ENCODE assay signal across 1 cellular context in the genomic region with DNA sequence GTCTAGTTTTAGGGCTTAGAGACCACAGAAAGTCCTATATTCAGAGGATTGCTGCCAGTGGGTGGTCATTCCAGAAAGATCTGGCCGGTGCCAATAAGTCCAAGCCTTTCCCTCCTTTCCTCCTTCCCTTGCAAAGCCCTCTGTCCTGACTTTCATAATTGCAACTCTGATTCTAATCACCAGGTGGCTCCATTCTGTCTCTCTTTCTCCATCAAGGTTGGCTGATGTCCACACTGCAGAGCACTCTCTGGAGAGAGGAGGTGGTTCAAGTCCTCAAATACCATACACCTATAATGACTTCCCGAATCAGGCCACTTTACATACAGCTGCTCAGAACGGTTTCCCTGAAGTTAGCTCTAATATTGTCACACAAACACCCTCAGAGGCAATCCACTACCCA.
TF ChIP-seq lines count a peak whose summit lies in the region.

No MANE protein-coding gene starts in this region.

TF ChIP-seq in GM23338, 12 proteins besides CTCF, POLR2A, EP300 and RAD21 (continued from another document):
- TF ChIP-seq ZNF462 (CRISPR knock-in tag; IDR thresholded peaks at IDR 0.05) (no peak), POLR2AphosphoS5 (IDR thresholded peaks at IDR 0.05; ENCODE audit: low read depth) (no peak), JUNB (IDR thresholded peaks at IDR 0.05; ENCODE audit: unreplicated experiment) (no peak), CREB1 (CRISPR knock-in tag; IDR thresholded peaks at IDR 0.05; ENCODE audit: low read depth) (no peak), STAT1 (IDR thresholded peaks at IDR 0.05; ENCODE audit: unreplicated experiment) (no peak), REST (IDR thresholded peaks at IDR 0.05; ENCODE audit: unreplicated experiment) (no peak), EZH2phosphoT487 (IDR thresholded peaks at IDR 0.05; ENCODE audit: unreplicated experiment) (no peak), ZNF331 (CRISPR knock-in tag; IDR thresholded peaks at IDR 0.05; ENCODE audit: low read depth) (no peak)
- TF ChIP-seq, protein P1, sequence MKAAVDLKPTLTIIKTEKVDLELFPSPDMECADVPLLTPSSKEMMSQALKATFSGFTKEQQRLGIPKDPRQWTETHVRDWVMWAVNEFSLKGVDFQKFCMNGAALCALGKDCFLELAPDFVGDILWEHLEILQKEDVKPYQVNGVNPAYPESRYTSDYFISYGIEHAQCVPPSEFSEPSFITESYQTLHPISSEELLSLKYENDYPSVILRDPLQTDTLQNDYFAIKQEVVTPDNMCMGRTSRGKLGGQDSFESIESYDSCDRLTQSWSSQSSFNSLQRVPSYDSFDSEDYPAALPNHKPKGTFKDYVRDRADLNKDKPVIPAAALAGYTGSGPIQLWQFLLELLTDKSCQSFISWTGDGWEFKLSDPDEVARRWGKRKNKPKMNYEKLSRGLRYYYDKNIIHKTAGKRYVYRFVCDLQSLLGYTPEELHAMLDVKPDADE (IDR thresholded peaks at IDR 0.05), result no peak
TF ChIP-seq in GM23338: peak in this region for 0.
